ENCODE assay signal across 8 cellular contexts in the genomic region with DNA sequence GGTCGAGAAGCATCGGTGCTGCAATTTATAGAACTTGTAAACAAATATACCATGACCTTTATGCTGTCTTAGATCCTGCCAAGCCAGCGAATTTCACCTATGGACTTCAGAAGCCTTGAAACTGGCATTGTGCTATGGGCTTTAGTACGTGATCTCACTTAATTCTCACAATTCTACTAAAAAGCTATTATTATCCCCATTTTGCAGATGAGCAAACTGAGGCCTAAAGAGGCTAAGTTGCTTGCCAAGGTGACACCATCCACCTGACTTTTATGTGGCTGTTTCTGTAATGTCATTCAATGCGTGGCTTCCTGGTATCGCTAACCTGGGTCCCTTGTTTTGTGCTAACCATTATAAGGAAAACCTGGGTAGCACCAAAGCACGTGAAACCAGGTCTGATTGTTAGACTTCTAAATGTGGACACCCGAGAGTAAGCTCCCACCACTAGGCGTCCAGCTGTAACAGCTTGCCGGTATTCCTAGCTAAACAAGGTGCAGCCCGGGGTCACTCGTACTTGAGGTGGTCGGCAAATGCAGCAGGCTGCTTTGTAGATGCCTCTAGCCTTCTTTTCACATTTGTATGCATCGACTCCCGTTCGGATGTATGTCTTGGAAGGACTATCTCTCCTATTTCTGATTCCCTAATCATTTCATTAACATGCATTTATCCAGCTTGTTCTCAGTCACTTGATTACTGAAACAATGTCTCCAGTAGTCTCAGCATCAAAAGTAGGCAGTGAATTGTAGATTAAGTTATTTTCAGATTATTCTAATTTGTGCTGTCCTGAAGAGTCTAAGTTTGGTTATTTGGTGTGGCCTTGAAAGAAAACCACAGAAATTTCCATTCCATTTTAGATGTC. TPM values are rescaled to one million over a fixed set of nuclear protein-coding genes. Genes with fewer than 3 reads are reported as not detected.
DNase-seq lines count a peak whose midpoint lies in the region; TF ChIP-seq lines count a peak whose summit lies in the region.

No MANE protein-coding gene starts in this region.

- H3K79me2 ChIP-seq in parathyroid adenoma = no peaks in the 10 kb centered on the region

- H3K9ac ChIP-seq in parathyroid adenoma = no peak overlapping the region

- no peak overlapping the region for H3K27ac ChIP-seq in parathyroid adenoma

- TF ChIP-seq CTCF in fibroblast of the aortic adventitia (IDR thresholded peaks at IDR 0.05; ENCODE audit: insufficient read depth, low read length) (peak; percentile 35), parathyroid adenoma (IDR thresholded peaks at IDR 0.05) (no peak)

- in situ Hi-C loops in G401 (cut with HindIII; ENCODE audit: low sequenced_read_pairs) = no loop called here

- H3K4me3 ChIP-seq in fibroblast of the aortic adventitia (ENCODE audit: low read depth, low read length) (peak overlapping the region; percentile 78), parathyroid adenoma (ENCODE audit: low read depth, low read length) (peak overlapping the region; percentile 73)

- H2AFZ ChIP-seq in parathyroid adenoma = peak overlapping the region; percentile 97

- no peaks in the 10 kb centered on the region for H3K27me3 ChIP-seq in parathyroid adenoma (ENCODE audit: control insufficient read depth, insufficient read depth, low read length)

- peak; percentile 19 for DNase-seq in stimulated activated CD4-positive, alpha-beta T cell treated with anti-CD3 and anti-CD28 coated beads, Interleukin-15, amount 100 ng/mL, for 24 hours
- DNase-seq in stimulated activated CD4-positive, alpha-beta T cell treated with anti-CD3 and anti-CD28 coated beads, Interleukin-12 subunit alpha, Interleukin-12 subunit beta, amount 100 ng/mL, for 4 hours = no peak
- DNase-seq in UCSD-AML1 (lab: John Stamatoyannopoulos, UW; ENCODE audit: unreplicated experiment) (peak; percentile 38), fibroblast of the aortic adventitia (ENCODE audit: low read depth) (peak; percentile 45), foreskin melanocyte (no peak), G401 (ENCODE audit: low spot score) (no peak), NOMO-1 treated with DMSO at 0.1 percent for 48 hours (lab: John Stamatoyannopoulos, UW; ENCODE audit: unreplicated experiment) (no peak)

- H3K4me2 ChIP-seq in parathyroid adenoma (ENCODE audit: low read length) = peak overlapping the region; percentile 91

- H3K36me3 ChIP-seq in parathyroid adenoma (ENCODE audit: control insufficient read depth, insufficient read depth, low read length) = no peaks in the 10 kb centered on the region

- H3K4me1 ChIP-seq in parathyroid adenoma = peaks cover 2% of the 10 kb centered on the region

- no peaks in the 10 kb centered on the region for H3K9me3 ChIP-seq in parathyroid adenoma (ENCODE audit: control insufficient read depth, low read length)

RNA-seq across cellular contexts. Expression of gene SYNJ2, which starts 1.1 kb away (rescaled TPM):
- total RNA-seq in fibroblast of the aortic adventitia (ENCODE audit: low replicate concordance) = 15.2 and 73.6 TPM in 2 replicates
- total RNA-seq in G401 (2014; rRNA removed; shearing (Covaris generic)) = 12.2 and 16.9 TPM in 2 replicates

Comparison
In these comparisons a context has a peak if more than half of its experiments do, and no peak if none do; other contexts are left out.
1. DNase-seq: peak in stimulated activated CD4-positive, alpha-beta T cell treated with anti-CD3 and anti-CD28 coated beads, Interleukin-15, amount 100 ng/mL, for 24 hours (single experiment), UCSD-AML1 (single experiment) and fibroblast of the aortic adventitia (single experiment); none in stimulated activated CD4-positive, alpha-beta T cell treated with anti-CD3 and anti-CD28 coated beads, Interleukin-12 subunit alpha, Interleukin-12 subunit beta, amount 100 ng/mL, for 4 hours (single experiment), foreskin melanocyte (single experiment), G401 (single experiment) and NOMO-1 treated with DMSO at 0.1 percent for 48 hours (single experiment).